1 cellular context compared by ENCODE assay signal in genomic region chr1:225844236-225845061, GRCh38.
TF ChIP-seq lines count a peak whose summit lies in the region.

No MANE protein-coding gene starts in this region.

TF ChIP-seq in K562, 482 proteins besides CTCF, POLR2A, EP300 and RAD21:
- peak; percentile 66 for TF ChIP-seq POLR2G (IDR thresholded peaks at IDR 0.05; ENCODE audit: low read depth, low read length)
- TF ChIP-seq, protein P1, sequence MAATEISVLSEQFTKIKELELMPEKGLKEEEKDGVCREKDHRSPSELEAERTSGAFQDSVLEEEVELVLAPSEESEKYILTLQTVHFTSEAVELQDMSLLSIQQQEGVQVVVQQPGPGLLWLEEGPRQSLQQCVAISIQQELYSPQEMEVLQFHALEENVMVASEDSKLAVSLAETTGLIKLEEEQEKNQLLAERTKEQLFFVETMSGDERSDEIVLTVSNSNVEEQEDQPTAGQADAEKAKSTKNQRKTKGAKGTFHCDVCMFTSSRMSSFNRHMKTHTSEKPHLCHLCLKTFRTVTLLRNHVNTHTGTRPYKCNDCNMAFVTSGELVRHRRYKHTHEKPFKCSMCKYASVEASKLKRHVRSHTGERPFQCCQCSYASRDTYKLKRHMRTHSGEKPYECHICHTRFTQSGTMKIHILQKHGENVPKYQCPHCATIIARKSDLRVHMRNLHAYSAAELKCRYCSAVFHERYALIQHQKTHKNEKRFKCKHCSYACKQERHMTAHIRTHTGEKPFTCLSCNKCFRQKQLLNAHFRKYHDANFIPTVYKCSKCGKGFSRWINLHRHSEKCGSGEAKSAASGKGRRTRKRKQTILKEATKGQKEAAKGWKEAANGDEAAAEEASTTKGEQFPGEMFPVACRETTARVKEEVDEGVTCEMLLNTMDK (IDR thresholded peaks at IDR 0.05; ENCODE audit: borderline replicate concordance, insufficient read depth, low read depth, low read length, poor library complexity, severe bottlenecking): no peak
- TF ChIP-seq SUPT5H (IDR thresholded peaks at IDR 0.05): 0 out of 2 replicates have a peak, but pooled peaks have one; percentile 16
- no peak for TF ChIP-seq YBX1 (IDR thresholded peaks at IDR 0.05)
- no peak for TF ChIP-seq HES1 (IDR thresholded peaks at IDR 0.05; ENCODE audit: low read depth)
- TF ChIP-seq HLTF (IDR thresholded peaks at IDR 0.05): no peak
- TF ChIP-seq RUNX1 (IDR thresholded peaks at IDR 0.05; ENCODE audit: low read depth): no peak
- TF ChIP-seq E2F3 (CRISPR knock-in tag; IDR thresholded peaks at IDR 0.05): 0 out of 2 replicates have a peak, but pooled peaks have one; percentile 13
- TF ChIP-seq PHB2 (IDR thresholded peaks at IDR 0.05; ENCODE audit: low read depth): no peak
- no peak for TF ChIP-seq MITF (IDR thresholded peaks at IDR 0.05)
